31 cellular contexts compared by ENCODE assay signal in the genomic region with DNA sequence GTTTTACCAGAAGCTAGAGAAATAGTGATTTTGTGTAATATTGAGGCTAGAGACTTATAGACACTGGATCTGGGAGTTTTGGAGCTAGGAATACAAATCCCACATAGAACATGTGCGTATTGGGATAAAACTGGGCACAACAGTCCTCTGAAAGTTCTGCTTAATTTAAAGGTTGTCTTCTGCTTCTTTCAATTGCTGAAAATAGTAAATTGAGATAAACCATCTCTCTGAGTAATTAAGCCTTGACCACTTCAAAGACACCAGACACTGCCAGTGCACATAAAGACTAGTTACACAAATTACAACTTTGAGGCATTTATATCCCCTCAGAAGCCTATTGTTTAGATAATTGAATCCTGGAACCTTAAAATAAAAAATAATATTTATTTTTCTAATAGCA.
"Had no signal": no experiment of that assay in that cellular context is flagged by ENCODE, and none has a peak within 500 bp of the region (broad histone marks: within the 10 kb centered on the region; RNA-seq: fewer than 3 reads in every experiment).

No MANE protein-coding gene starts in this region.

- H3K9me3 ChIP-seq: adrenal gland, body of pancreas, breast epithelium had no signal

- H3K4me3 ChIP-seq: adrenal gland, body of pancreas, breast epithelium had no signal

- H3K27me3 ChIP-seq: adrenal gland, body of pancreas, brain microvascular endothelial cell, breast epithelium had no signal

- H3K27ac ChIP-seq: adrenal gland, body of pancreas, brain microvascular endothelial cell, breast epithelium, VCaP had no signal

- DNase-seq: activated B cell treated with CpG ODN at 0.5 μM for 24 hours; activated CD4-positive, alpha-beta memory T cell treated with anti-CD3 and anti-CD28 coated beads for 36 hours; activated CD4-positive, alpha-beta T cell treated with anti-CD3 and anti-CD28 coated beads for 4 hours; activated CD4-positive, alpha-beta T cell treated with anti-CD3 and anti-CD28 coated beads, Interleukin-2, amount 10 ng/mL, durations not matched to agents 24 days and 14 days; activated CD4-positive, alpha-beta T cell treated with anti-CD3 and anti-CD28 coated beads, Interleukin-2, amount 50 U/mL, for 1 hour; activated CD4-positive, alpha-beta T cell treated with anti-CD3 and anti-CD28 coated beads, Interleukin-2, amount 50 U/mL, for 4 hours; activated CD4-positive, CD25-positive, alpha-beta regulatory T cell treated with anti-CD3 and anti-CD28 coated beads, Interleukin-2, amount 50 U/mL, for 72 hours; activated CD8-positive, alpha-beta memory T cell treated with anti-CD3 and anti-CD28 coated beads, Interleukin-2, amount 50 U/mL, for 4 hours; activated CD8-positive, alpha-beta T cell treated with anti-CD3 and anti-CD28 coated beads for 36 hours; activated effector memory CD4-positive, alpha-beta T cell treated with anti-CD3 and anti-CD28 coated beads, Interleukin-2, amount 50 U/mL, for 16 hours; activated gamma-delta T cell treated with Interleukin-2 at 50 U/mL for 16 hours; activated naive CD4-positive, alpha-beta T cell; activated naive CD4-positive, alpha-beta T cell treated with anti-CD3 and anti-CD28 coated beads for 36 hours; activated naive CD4-positive, alpha-beta T cell treated with anti-CD3 and anti-CD28 coated beads, Interleukin-2, amount 50 U/mL, for 16 hours; activated naive CD8-positive, alpha-beta T cell treated with anti-CD3 and anti-CD28 coated beads for 36 hours; activated T-cell treated with anti-CD3 and anti-CD28 coated beads for 4 hours; activated T-cell treated with anti-CD3 and anti-CD28 coated beads, Interleukin-2, amount 50 U/mL, for 1 hour; activated T-cell treated with anti-CD3 and anti-CD28 coated beads, Interleukin-2, amount 50 U/mL, for 4 hours; activated T-cell treated with anti-CD3 and anti-CD28 coated beads, Interleukin-2, amount 50 U/mL, for 72 hours; adrenal gland; amniotic stem cell; aorta; body of pancreas; brain microvascular endothelial cell; central memory CD4-positive, alpha-beta T cell; T-helper 2 cell; T-helper 9 cell had no signal

- H3K4me1 ChIP-seq: adrenal gland, body of pancreas, breast epithelium had no signal

- ATAC-seq: activated CD8-positive, alpha-beta T cell treated with anti-CD3 and anti-CD28 coated beads for 36 hours; activated naive CD4-positive, alpha-beta T cell treated with anti-CD3 and anti-CD28 coated beads, Interleukin-2, amount 50 U/mL, for 72 hours; activated T-cell treated with anti-CD3 and anti-CD28 coated beads, Interleukin-2, amount 50 U/mL, for 4 hours; activated T-cell treated with anti-CD3 and anti-CD28 coated beads, Interleukin-2, amount 50 U/mL, for 72 hours; activated T-helper 17 cell treated with anti-CD3 and anti-CD28 coated beads, Interleukin-2, amount 50 U/mL, for 72 hours; body of pancreas had no signal

- H3K36me3 ChIP-seq: adrenal gland, brain microvascular endothelial cell, breast epithelium had no signal
